Comparison of ENCODE assay signal across 8 cellular contexts in genomic region chr6:36912583-36912982, GRCh38. TPM values are rescaled to one million over a fixed set of nuclear protein-coding genes. Genes with fewer than 3 reads are reported as not detected.
A peak's percentile ranks its signal among the peaks of the same experiment; 100 is the strongest.
DNase-seq lines count a peak whose midpoint lies in the region; ATAC-seq and TF ChIP-seq lines count a peak whose summit lies in the region.

No MANE protein-coding gene starts in this region.

- intact Hi-C loops in heart right ventricle (cut with DNase I), result no loop called here

- peak; percentile 48 for DNase-seq in GM19240 (ENCODE audit: insufficient read length, low spot score)
- peak; percentile 54 to 61 for DNase-seq in activated CD4-positive, alpha-beta T cell treated with anti-CD3 and anti-CD28 coated beads, Interleukin-2, amount 50 U/mL, for 4 hours
- DNase-seq in epidermal melanocyte (ENCODE audit: insufficient read length, low spot score), result peak; percentile 69
- DNase-seq in stimulated activated CD8-positive, alpha-beta memory T cell treated with anti-CD3 and anti-CD28 coated beads, Interleukin-12 subunit alpha, Interleukin-12 subunit beta, amount 100 ng/mL, for 24 hours (ENCODE audit: extremely low read depth), result peak; percentile 5
- no peak for DNase-seq in heart right ventricle
- no peak for DNase-seq in NCI-H345 treated with DMSO at 0.1 percent for 48 hours (lab: John Stamatoyannopoulos, UW; ENCODE audit: unreplicated experiment)

- H3K4me3 ChIP-seq in ACC112 (ENCODE audit: low read depth, low read length) (peak overlapping the region; percentile 12), heart right ventricle (peak overlapping the region in 1 of 10 donors; percentile 13)

- ATAC-seq in HG03378 (IDR thresholded peaks at IDR 0.05; ENCODE audit: unreplicated experiment) (peak; percentile 93), heart right ventricle (no peak)

- H3K79me2 ChIP-seq in ACC112 (ENCODE audit: control insufficient read depth, insufficient read depth, low read length, unreplicated experiment), result no peaks in the 10 kb centered on the region

- H3K36me3 ChIP-seq in ACC112 (ENCODE audit: insufficient read depth, low read length), result no peaks in the 10 kb centered on the region
- H3K36me3 ChIP-seq in heart right ventricle, result peaks cover 0 to 92% (median 29%) of the 10 kb centered on the region in 9 donors

- no peaks in the 10 kb centered on the region for H3K27me3 ChIP-seq in ACC112 (ENCODE audit: insufficient read depth, low read length)
- H3K27me3 ChIP-seq in heart right ventricle, result no peaks in the 10 kb centered on the region

- TF ChIP-seq CTCF in heart right ventricle (IDR thresholded peaks at IDR 0.05), result no peak

- H3K27ac ChIP-seq in ACC112 (ENCODE audit: low read depth, low read length) (peak overlapping the region; percentile 51), heart right ventricle (peak overlapping the region in 1 of 10 donors; percentile 63)

- WGBS in heart right ventricle, 2 donors, result 75 to 81% methylated on average over 8 of the region's 8 CpGs

- no peaks in the 10 kb centered on the region for H3K9me3 ChIP-seq in heart right ventricle

- H3K4me1 ChIP-seq in ACC112 (ENCODE audit: control insufficient read depth, insufficient read depth, low read length, unreplicated experiment), result peaks cover 35% of the 10 kb centered on the region
- peaks cover 8 to 52% (median 23%) of the 10 kb centered on the region in 9 donors for H3K4me1 ChIP-seq in heart right ventricle

- no peak overlapping the region for H2AFZ ChIP-seq in ACC112 (ENCODE audit: low read length, unreplicated experiment)

RNA-seq across cellular contexts. Expression of gene C6orf89, which starts 26.8 kb away (rescaled TPM):
- 100 to 1,000 TPM in 1 of 10 donors, 10 to 100 TPM in 9; 64.6 to 104 (median 74.7) TPM for total RNA-seq in heart right ventricle
- 10 to 100 TPM; 22.5 to 23.1 TPM for polyA plus RNA-seq in heart right ventricle

RNA-seq across cellular contexts. Expression of gene PPIL1, which starts 38.0 kb away (rescaled TPM):
- 100 to 1,000 TPM in 2 of 10 donors, 10 to 100 TPM in 8; 34.5 to 106 (median 49.2) TPM for total RNA-seq in heart right ventricle
- 10 to 100 TPM; 21.1 to 50.3 TPM for polyA plus RNA-seq in heart right ventricle

RNA-seq across cellular contexts. Expression of gene PI16, which starts 42.0 kb away (rescaled TPM):
- 10 to 100 TPM in 9 of 10 donors, 1 to 10 TPM in 1; 4.4 to 38.9 (median 18.7) TPM for total RNA-seq in heart right ventricle
- polyA plus RNA-seq in heart right ventricle, result 10 to 100 TPM in 1 of 2 donors, 1 to 10 TPM in 1; 6.3 to 38.6 TPM

Comparison
In these comparisons a context has a peak if more than half of its experiments do, and no peak if none do; other contexts are left out.
1. DNase-seq: peak in GM19240 (single experiment), activated CD4-positive, alpha-beta T cell treated with anti-CD3 and anti-CD28 coated beads, Interleukin-2, amount 50 U/mL, for 4 hours (2 of 2), epidermal melanocyte (single experiment) and stimulated activated CD8-positive, alpha-beta memory T cell treated with anti-CD3 and anti-CD28 coated beads, Interleukin-12 subunit alpha, Interleukin-12 subunit beta, amount 100 ng/mL, for 24 hours (single experiment); none in heart right ventricle (0 of 2) and NCI-H345 treated with DMSO at 0.1 percent for 48 hours (single experiment).